ENCODE assay signal across 19 cellular contexts in genomic region chr6:157859775-157860504, GRCh38. TPM values are rescaled to one million over a fixed set of nuclear protein-coding genes. Genes with fewer than 3 reads are reported as not detected.
DNase-seq lines count a peak whose midpoint lies in the region; ATAC-seq and TF ChIP-seq lines count a peak whose summit lies in the region.
"Had no signal": no experiment of that assay in that cellular context is flagged by ENCODE, and none has a peak within 500 bp of the region (broad histone marks: within the 10 kb centered on the region; RNA-seq: fewer than 3 reads in every experiment).

No MANE protein-coding gene starts in this region.

- H3K79me2 ChIP-seq in hepatocyte = peaks cover 98% of the 10 kb centered on the region

- peaks cover 11% of the 10 kb centered on the region for H3K9me3 Mint-ChIP-seq in activated CD8-positive, alpha-beta T cell treated with anti-CD3 and anti-CD28 coated beads for 36 hours
- H3K9me3 Mint-ChIP-seq in activated CD8-positive, alpha-beta T cell treated with anti-CD3 and anti-CD28 coated beads, Interleukin-2, amount 10 ng/mL, durations not matched to agents 7 days and 5 days (ENCODE audit: insufficient read depth) = peaks cover 5% of the 10 kb centered on the region
- peaks cover 9 to 19% of the 10 kb centered on the region in 2 donors for H3K9me3 Mint-ChIP-seq in stimulated activated naive CD8-positive, alpha-beta T cell treated with anti-CD3 and anti-CD28 coated beads, Interleukin-15, amount 100 ng/mL, for 72 hours

- BruUV-seq in Panc1 (replicated peaks; lab: Mats Ljungman, UMichigan) = no TSS peak

- WGBS in hepatocyte (ENCODE audit: low lambda C conversion rate, missing lambda C conversion rate) = 64% methylated on average over 7 of the region's 7 CpGs

- intact Hi-C loops in activated CD8-positive, alpha-beta T cell treated with anti-CD3 and anti-CD28 coated beads for 36 hours (cut with micrococcal nuclease) = loop anchor here (2.0 kb wide), 2 partner anchors 59 to 97 kb away; no protein-coding TSS in a partner anchor
- intact Hi-C loops in Panc1 (cut with micrococcal nuclease; ENCODE audit: unreplicated experiment) = no loop called here

- no peaks in the 10 kb centered on the region for H3K9me3 ChIP-seq in Panc1 (ENCODE audit: control insufficient read depth, insufficient read depth, low read depth, low read length)
- no peaks in the 10 kb centered on the region for H3K9me3 ChIP-seq in hepatocyte (ENCODE audit: low read depth)
- H3K9me3 ChIP-seq: psoas muscle, SJCRH30 had no signal

- DNase-seq in activated CD8-positive, alpha-beta T cell treated with anti-CD3 and anti-CD28 coated beads for 36 hours = no peak
- no peak for DNase-seq in activated CD8-positive, alpha-beta T cell treated with anti-CD3 and anti-CD28 coated beads, Interleukin-2, amount 10 ng/mL, durations not matched to agents 7 days and 5 days
- no peak for DNase-seq in Panc1 (ENCODE audit: low read depth, low spot score)
- no peak for DNase-seq in hepatocyte (ENCODE audit: low spot score)
- DNase-seq in stimulated activated naive CD8-positive, alpha-beta T cell treated with anti-CD3 and anti-CD28 coated beads, Interleukin-15, amount 100 ng/mL, for 72 hours = no peak
- DNase-seq in NCI-H446 treated with DMSO at 0.1 percent for 48 hours (lab: John Stamatoyannopoulos, UW) = no peak
- DNase-seq in HK-2 (ENCODE audit: unreplicated experiment) = no peak
- no peak for DNase-seq in SIG-M5 (lab: John Stamatoyannopoulos, UW)
- DNase-seq: activated effector memory CD4-positive, alpha-beta T cell treated with anti-CD3 and anti-CD28 coated beads, Interleukin-2, amount 50 U/mL, for 16 hours; caudate nucleus; DMS79; effector CD4-positive, alpha-beta T cell; naive B cell; NCI-H146; NCI-H2227 treated with DMSO at 0.1 percent for 48 hours; psoas muscle; small intestine; stimulated activated CD8-positive, alpha-beta memory T cell treated with anti-CD3 and anti-CD28 coated beads, Interleukin-4, amount 100 ng/mL, for 48 hours had no signal

- peaks cover 70% of the 10 kb centered on the region for H4K20me1 ChIP-seq in hepatocyte (ENCODE audit: insufficient read depth, poor library complexity, severe bottlenecking)

- peak overlapping the region; percentile 15 for H3K4me2 ChIP-seq in hepatocyte

- no peak overlapping the region for H3K4me3 Mint-ChIP-seq in activated CD8-positive, alpha-beta T cell treated with anti-CD3 and anti-CD28 coated beads for 36 hours
- no peak overlapping the region for H3K4me3 Mint-ChIP-seq in activated CD8-positive, alpha-beta T cell treated with anti-CD3 and anti-CD28 coated beads, Interleukin-2, amount 10 ng/mL, durations not matched to agents 7 days and 5 days
- peak overlapping the region; percentile 62 for H3K4me3 Mint-ChIP-seq in stimulated activated naive CD8-positive, alpha-beta T cell treated with anti-CD3 and anti-CD28 coated beads, Interleukin-15, amount 100 ng/mL, for 72 hours

- in situ Hi-C loops in Panc1 (cut with HindIII; ENCODE audit: low pct_unique_long_range_greater_than_20kb, low sequenced_read_pairs) = loop anchor here (25.0 kb wide), 1 partner anchor 98 kb away; no protein-coding TSS in a partner anchor

- H3K27me3 Mint-ChIP-seq in activated CD8-positive, alpha-beta T cell treated with anti-CD3 and anti-CD28 coated beads for 36 hours = no peaks in the 10 kb centered on the region
- peaks cover 32% of the 10 kb centered on the region for H3K27me3 Mint-ChIP-seq in activated CD8-positive, alpha-beta T cell treated with anti-CD3 and anti-CD28 coated beads, Interleukin-2, amount 10 ng/mL, durations not matched to agents 7 days and 5 days (ENCODE audit: low read depth)
- no peaks in the 10 kb centered on the region for H3K27me3 Mint-ChIP-seq in stimulated activated naive CD8-positive, alpha-beta T cell treated with anti-CD3 and anti-CD28 coated beads, Interleukin-15, amount 100 ng/mL, for 72 hours
- H3K27me3 Mint-ChIP-seq: naive B cell had no signal

- H3K9me2 ChIP-seq in hepatocyte (replicated peaks; ENCODE audit: insufficient read depth) = no peaks in the 10 kb centered on the region

- peak overlapping the region; percentile 40; the same call in 1 of the 2 replicates for H3K27ac ChIP-seq in Panc1 (ENCODE audit: low read length)
- H3K27ac ChIP-seq in hepatocyte = no peak overlapping the region
- H3K27ac ChIP-seq: psoas muscle, SJCRH30 had no signal

- H3K4me1 Mint-ChIP-seq in activated CD8-positive, alpha-beta T cell treated with anti-CD3 and anti-CD28 coated beads for 36 hours (ENCODE audit: low read depth) = peaks cover 80% of the 10 kb centered on the region
- H3K4me1 Mint-ChIP-seq in activated CD8-positive, alpha-beta T cell treated with anti-CD3 and anti-CD28 coated beads, Interleukin-2, amount 10 ng/mL, durations not matched to agents 7 days and 5 days (ENCODE audit: low read depth) = peaks cover 30% of the 10 kb centered on the region
- H3K4me1 Mint-ChIP-seq in stimulated activated naive CD8-positive, alpha-beta T cell treated with anti-CD3 and anti-CD28 coated beads, Interleukin-15, amount 100 ng/mL, for 72 hours = peaks cover 78% of the 10 kb centered on the region

- H3K27me3 ChIP-seq in Panc1 (ENCODE audit: control insufficient read depth, insufficient read depth, low read length) (no peaks in the 10 kb centered on the region), hepatocyte (no peaks in the 10 kb centered on the region)
- H3K27me3 ChIP-seq: SJCRH30 had no signal

- no peak overlapping the region for H3K4me3 ChIP-seq in Panc1 (ENCODE audit: low read depth in 2 of 2, low read length in 2 of 2)
- no peak overlapping the region for H3K4me3 ChIP-seq in hepatocyte
- H3K4me3 ChIP-seq: psoas muscle, SJCRH30 had no signal

- CTCF ChIA-PET in activated CD8-positive, alpha-beta T cell treated with anti-CD3 and anti-CD28 coated beads for 36 hours (lab: Charles Lee) = interaction anchor here (1.0 to 1.9 kb wide), 4 partner anchors 14 to 104 kb away, joined by 3 to 12 read pairs (median 6); no protein-coding TSS in a partner anchor
- CTCF ChIA-PET in activated CD8-positive, alpha-beta T cell treated with anti-CD3 and anti-CD28 coated beads, Interleukin-2, amount 10 ng/mL, durations not matched to agents 7 days and 5 days (lab: Charles Lee) = interaction anchor here (1.5 to 1.8 kb wide), 3 partner anchors 13 to 100 kb away, joined by 4 to 7 read pairs (median 5); no protein-coding TSS in a partner anchor
- CTCF ChIA-PET in Panc1 (lab: Charles Lee) = no interaction called here

- H3K4me1 ChIP-seq in Panc1 (ENCODE audit: control insufficient read depth, insufficient read depth, low read length) (peaks cover 47% of the 10 kb centered on the region), hepatocyte (ENCODE audit: insufficient read depth) (peaks cover 19% of the 10 kb centered on the region)

- H3K36me3 Mint-ChIP-seq in activated CD8-positive, alpha-beta T cell treated with anti-CD3 and anti-CD28 coated beads for 36 hours (ENCODE audit: low read depth) = peaks cover 46% of the 10 kb centered on the region
- H3K36me3 Mint-ChIP-seq in activated CD8-positive, alpha-beta T cell treated with anti-CD3 and anti-CD28 coated beads, Interleukin-2, amount 10 ng/mL, durations not matched to agents 7 days and 5 days (ENCODE audit: low read depth) = peaks cover 13% of the 10 kb centered on the region

- no peak for TF ChIP-seq CTCF in activated CD8-positive, alpha-beta T cell treated with anti-CD3 and anti-CD28 coated beads for 36 hours (IDR thresholded peaks at IDR 0.05)
- TF ChIP-seq CTCF in Panc1 (IDR thresholded peaks at IDR 0.05) (no peak), hepatocyte (IDR thresholded peaks at IDR 0.05; ENCODE audit: poor library complexity) (no peak)

- peak overlapping the region; percentile 27 for H3K27ac Mint-ChIP-seq in activated CD8-positive, alpha-beta T cell treated with anti-CD3 and anti-CD28 coated beads for 36 hours
- H3K27ac Mint-ChIP-seq in activated CD8-positive, alpha-beta T cell treated with anti-CD3 and anti-CD28 coated beads, Interleukin-2, amount 10 ng/mL, durations not matched to agents 7 days and 5 days = no peak overlapping the region
- H3K27ac Mint-ChIP-seq in stimulated activated naive CD8-positive, alpha-beta T cell treated with anti-CD3 and anti-CD28 coated beads, Interleukin-15, amount 100 ng/mL, for 72 hours = no peak overlapping the region

- no peak overlapping the region for H2AFZ ChIP-seq in hepatocyte

- no peaks in the 10 kb centered on the region for H3K36me3 ChIP-seq in Panc1 (ENCODE audit: control insufficient read depth, insufficient read depth, low read length)
- H3K36me3 ChIP-seq in hepatocyte (replicated peaks; ENCODE audit: insufficient read depth, low read depth) = no peaks in the 10 kb centered on the region
- H3K36me3 ChIP-seq: SJCRH30 had no signal

- POLR2A ChIA-PET in activated CD8-positive, alpha-beta T cell treated with anti-CD3 and anti-CD28 coated beads for 36 hours (lab: Charles Lee) = interaction anchor here (0.6 to 1.5 kb wide), 6 partner anchors 13 to 99 kb away, joined by 3 to 5 read pairs (median 4); no protein-coding TSS in a partner anchor
- POLR2A ChIA-PET in activated CD8-positive, alpha-beta T cell treated with anti-CD3 and anti-CD28 coated beads, Interleukin-2, amount 10 ng/mL, durations not matched to agents 7 days and 5 days (lab: Charles Lee) = interaction anchor here (1.1 kb wide), 1 partner anchor 99 kb away, joined by 4 read pairs; no protein-coding TSS in a partner anchor
- POLR2A ChIA-PET in Panc1 (lab: Charles Lee) = no interaction called here

- no peak for ATAC-seq in activated CD8-positive, alpha-beta T cell treated with anti-CD3 and anti-CD28 coated beads for 36 hours
- no peak for ATAC-seq in activated CD8-positive, alpha-beta T cell treated with anti-CD3 and anti-CD28 coated beads, Interleukin-2, amount 10 ng/mL, durations not matched to agents 7 days and 5 days
- no peak; the same call in 1 of the 2 replicates for ATAC-seq in Panc1
- no peak for ATAC-seq in stimulated activated naive CD8-positive, alpha-beta T cell treated with anti-CD3 and anti-CD28 coated beads, Interleukin-15, amount 100 ng/mL, for 72 hours
- ATAC-seq: psoas muscle had no signal

RNA-seq across cellular contexts. Expression of gene SNX9, which starts 36.9 kb away (rescaled TPM):
- total RNA-seq in activated CD8-positive, alpha-beta T cell treated with anti-CD3 and anti-CD28 coated beads for 36 hours = 10 to 100 TPM; 44.9 to 45.1 TPM
- 1 to 10 TPM; 9.1 to 9.2 TPM for total RNA-seq in activated CD8-positive, alpha-beta T cell treated with anti-CD3 and anti-CD28 coated beads, Interleukin-2, amount 10 ng/mL, durations not matched to agents 7 days and 5 days
- total RNA-seq in Panc1 (2021; ENCODE audit: unreplicated experiment) (46.0 TPM), hepatocyte (32.8 and 34.7 TPM in 2 replicates)
- polyA plus RNA-seq in Panc1 (2012; ENCODE audit: insufficient read length) = 37.4 TPM
- 28.7 and 34.1 TPM in 2 replicates for polyA plus RNA-seq in hepatocyte

Comparison
In these comparisons a context has a peak if more than half of its experiments do, and no peak if none do; other contexts are left out.
1. H3K4me3 Mint-ChIP-seq: peak in stimulated activated naive CD8-positive, alpha-beta T cell treated with anti-CD3 and anti-CD28 coated beads, Interleukin-15, amount 100 ng/mL, for 72 hours (2 of 2); none in activated CD8-positive, alpha-beta T cell treated with anti-CD3 and anti-CD28 coated beads for 36 hours (single experiment) and activated CD8-positive, alpha-beta T cell treated with anti-CD3 and anti-CD28 coated beads, Interleukin-2, amount 10 ng/mL, durations not matched to agents 7 days and 5 days (single experiment).